8 cellular contexts compared by ENCODE assay signal in the genomic region with DNA sequence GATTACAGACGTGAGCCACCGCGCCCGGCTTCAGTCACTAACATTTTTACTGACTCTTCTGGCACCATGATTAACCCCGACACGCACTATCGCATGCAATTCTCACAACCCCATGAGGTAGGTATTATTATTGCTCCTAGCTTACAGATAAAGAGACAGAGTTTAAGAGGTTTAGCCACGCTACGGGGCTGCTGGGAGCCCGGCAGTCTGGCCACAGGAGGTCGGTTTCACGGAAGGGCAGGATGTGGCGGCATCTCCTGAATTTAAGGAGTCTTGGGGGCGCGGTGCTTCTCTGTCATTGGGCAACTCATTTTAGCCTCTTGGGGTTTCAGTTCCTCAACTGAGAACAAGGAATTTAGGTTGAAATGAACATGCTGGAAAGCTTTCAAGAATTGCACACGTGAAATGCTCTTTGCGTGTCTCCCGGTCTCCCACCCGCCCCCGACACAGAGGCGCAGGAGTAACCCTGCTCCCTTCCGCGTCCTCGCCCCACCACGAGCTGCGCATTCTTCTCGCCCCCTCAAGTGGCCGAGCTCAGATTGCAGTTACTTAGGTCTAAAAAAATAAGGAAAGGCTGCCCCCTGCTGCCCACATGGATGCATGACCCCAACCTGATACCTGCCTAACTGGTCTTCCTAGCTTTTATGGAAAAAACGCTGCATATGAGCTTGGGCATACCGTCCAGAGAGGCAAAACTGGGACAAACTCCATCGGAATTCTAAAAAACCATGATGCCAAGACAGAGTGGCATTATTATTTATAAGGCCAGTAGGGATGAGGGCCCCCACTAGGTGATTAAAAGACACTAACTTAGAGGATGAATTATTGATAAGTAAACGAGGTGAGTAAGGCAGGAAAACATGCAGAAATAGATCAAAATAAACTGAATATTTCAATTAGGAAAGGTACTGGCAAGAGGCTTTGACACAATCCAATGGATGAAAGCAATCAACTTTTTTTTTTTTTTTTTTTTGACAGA. TPM values are rescaled to one million over a fixed set of nuclear protein-coding genes. Genes with fewer than 3 reads are reported as not detected.
DNase-seq lines count a peak whose midpoint lies in the region; TF ChIP-seq lines count a peak whose summit lies in the region.

No MANE protein-coding gene starts in this region.

- H3K36me3 Mint-ChIP-seq in neural crest cell (ENCODE audit: low read depth), result no peaks in the 10 kb centered on the region

- H3K4me3 Mint-ChIP-seq in neural crest cell, result peak overlapping the region; percentile 56

- H3K4me1 ChIP-seq in HEK293 (ENCODE audit: control insufficient read depth, insufficient read depth, low read length) (no peaks in the 10 kb centered on the region), transverse colon (peaks cover 0 to 4% (median 0%) of the 10 kb centered on the region in 4 donors)

- intact Hi-C loops in transverse colon (cut with DNase I; ENCODE audit: low total_unique reads), result loop anchor here (10.0 kb wide), 1 partner anchor 178 kb away; no protein-coding TSS in a partner anchor

- no peaks in the 10 kb centered on the region for H3K9me3 Mint-ChIP-seq in neural crest cell

- no peak for TF ChIP-seq EP300 in transverse colon (IDR thresholded peaks at IDR 0.05; ENCODE audit: low read depth)

- H3K36me3 ChIP-seq in HEK293 (ENCODE audit: control insufficient read depth in 2 of 2, insufficient read depth in 1 of 2, low read length in 2 of 2) (no peaks in the 10 kb centered on the region), transverse colon (no peaks in the 10 kb centered on the region)

- DNase-seq in M059J (ENCODE audit: low read depth) (peak; percentile 85), RWPE1 (ENCODE audit: low spot score) (peak; percentile 72), foreskin fibroblast (peak; percentile 89 to 97), neural crest cell (ENCODE audit: low read depth, low spot score) (peak; percentile 82), transverse colon (peak; percentile 90)
- DNase-seq in activated effector memory CD4-positive, alpha-beta T cell treated with anti-CD3 and anti-CD28 coated beads, Interleukin-2, amount 50 U/mL, for 16 hours, result peak; percentile 91

- H3K27me3 Mint-ChIP-seq in neural crest cell (ENCODE audit: low read depth), result peaks cover 30% of the 10 kb centered on the region

- CTCF ChIA-PET in HEK293 (lab: Yijun Ruan, JAX), result interaction anchor here (0.6 to 6.0 kb wide), 81 partner anchors 8 to 1713 kb away, joined by 3 to 116 read pairs (median 5); a partner anchor contains a TSS
- CTCF ChIA-PET in RWPE1 (lab: Yijun Ruan, JAX), result interaction anchor here (0.5 to 2.7 kb wide), 14 partner anchors 11 to 320 kb away, joined by 3 to 15 read pairs (median 4); no protein-coding TSS in a partner anchor

- peak; percentile 82 for TF ChIP-seq CTCF in HEK293 (tag by site-specific recombination; IDR thresholded peaks at IDR 0.05)
- peak; percentile 93 for TF ChIP-seq CTCF in RWPE1 (conservative IDR thresholded peaks at IDR 0.05; ENCODE audit: low read depth)
- TF ChIP-seq CTCF in foreskin fibroblast (IDR thresholded peaks at IDR 0.05; ENCODE audit: low read depth, low read length), result peak; percentile 92
- peak; percentile 96 for TF ChIP-seq CTCF in neural crest cell (conservative IDR thresholded peaks at IDR 0.05)
- peak; percentile 88 to 96 (median 92) for TF ChIP-seq CTCF in transverse colon (IDR thresholded peaks at IDR 0.05)

- peaks cover 6% of the 10 kb centered on the region for H3K4me1 Mint-ChIP-seq in neural crest cell

- H3K27me3 ChIP-seq in transverse colon, result peaks cover 9% of the 10 kb centered on the region

- no peak overlapping the region for H3K27ac Mint-ChIP-seq in neural crest cell (ENCODE audit: unreplicated experiment)

- 11 to 13% methylated on average over 9 to 29 of the region's 32 CpGs for WGBS in transverse colon (ENCODE audit: low coverage in 1 of 2), 2 donors

- in situ Hi-C loops in transverse colon (cut with MboI; ENCODE audit: low pct_ligation_motif_present in 1 of 4, low pct_unique_long_range_greater_than_20kb in 1 of 4, low sequenced_read_pairs in 3 of 4), result loop anchor here in 2 of 4 donors (10.0 to 25.0 kb wide), 2 partner anchors 146 to 148 kb away; no protein-coding TSS in a partner anchor

- H3K4me3 ChIP-seq in GM08714 (ENCODE audit: low read length), result peak overlapping the region; percentile 40; the same call in 1 of the 2 replicates
- peak overlapping the region; percentile 17 for H3K4me3 ChIP-seq in HEK293 (ENCODE audit: low read depth, low read length)
- peak overlapping the region; percentile 45 to 61 for H3K4me3 ChIP-seq in foreskin fibroblast (ENCODE audit: low read depth in 1 of 2, low read length in 2 of 2)
- H3K4me3 ChIP-seq in transverse colon, result peak overlapping the region in 3 of 4 donors; percentile 0 to 32 (median 16)

- no peaks in the 10 kb centered on the region for H3K9me3 ChIP-seq in HEK293 (ENCODE audit: control insufficient read depth, insufficient read depth, low read depth, low read length)
- no peaks in the 10 kb centered on the region for H3K9me3 ChIP-seq in transverse colon

- H3K27ac ChIP-seq in HEK293 (ENCODE audit: extremely low read depth, low read depth, low read length) (no peak overlapping the region), RWPE1 (no peak overlapping the region), transverse colon (no peak overlapping the region)

- POLR2A ChIA-PET in HEK293 (lab: Yijun Ruan, JAX) (interaction anchor here (0.7 to 1.1 kb wide), 3 partner anchors 113 to 248 kb away, joined by 3 to 5 read pairs (median 5); no protein-coding TSS in a partner anchor), RWPE1 (lab: Yijun Ruan, JAX; ENCODE audit: low non-redundant PET) (no interaction called here)

- TF ChIP-seq POLR2A in transverse colon (IDR thresholded peaks at IDR 0.05), result no peak

TF ChIP-seq in HEK293, 187 proteins besides CTCF, POLR2A, EP300 and RAD21:
- TF ChIP-seq ZNF23 (tag by site-specific recombination; IDR thresholded peaks at IDR 0.05; ENCODE audit: borderline replicate concordance) (no peak), ZNF654 (tag by site-specific recombination; IDR thresholded peaks at IDR 0.05; ENCODE audit: low read depth) (peak; percentile 88), ZNF660 (tag by site-specific recombination; IDR thresholded peaks at IDR 0.05) (0 out of 2 replicates have a peak, but pooled peaks have one; percentile 39)
- TF ChIP-seq, protein P1, sequence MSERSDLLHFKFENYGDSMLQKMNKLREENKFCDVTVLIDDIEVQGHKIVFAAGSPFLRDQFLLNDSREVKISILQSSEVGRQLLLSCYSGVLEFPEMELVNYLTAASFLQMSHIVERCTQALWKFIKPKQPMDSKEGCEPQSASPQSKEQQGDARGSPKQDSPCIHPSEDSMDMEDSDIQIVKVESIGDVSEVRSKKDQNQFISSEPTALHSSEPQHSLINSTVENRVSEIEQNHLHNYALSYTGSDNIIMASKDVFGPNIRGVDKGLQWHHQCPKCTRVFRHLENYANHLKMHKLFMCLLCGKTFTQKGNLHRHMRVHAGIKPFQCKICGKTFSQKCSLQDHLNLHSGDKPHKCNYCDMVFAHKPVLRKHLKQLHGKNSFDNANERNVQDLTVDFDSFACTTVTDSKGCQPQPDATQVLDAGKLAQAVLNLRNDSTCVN (tag by site-specific recombination; optimal IDR thresholded peaks at IDR 0.05), result peak; percentile 46
- TF ChIP-seq, protein P2, sequence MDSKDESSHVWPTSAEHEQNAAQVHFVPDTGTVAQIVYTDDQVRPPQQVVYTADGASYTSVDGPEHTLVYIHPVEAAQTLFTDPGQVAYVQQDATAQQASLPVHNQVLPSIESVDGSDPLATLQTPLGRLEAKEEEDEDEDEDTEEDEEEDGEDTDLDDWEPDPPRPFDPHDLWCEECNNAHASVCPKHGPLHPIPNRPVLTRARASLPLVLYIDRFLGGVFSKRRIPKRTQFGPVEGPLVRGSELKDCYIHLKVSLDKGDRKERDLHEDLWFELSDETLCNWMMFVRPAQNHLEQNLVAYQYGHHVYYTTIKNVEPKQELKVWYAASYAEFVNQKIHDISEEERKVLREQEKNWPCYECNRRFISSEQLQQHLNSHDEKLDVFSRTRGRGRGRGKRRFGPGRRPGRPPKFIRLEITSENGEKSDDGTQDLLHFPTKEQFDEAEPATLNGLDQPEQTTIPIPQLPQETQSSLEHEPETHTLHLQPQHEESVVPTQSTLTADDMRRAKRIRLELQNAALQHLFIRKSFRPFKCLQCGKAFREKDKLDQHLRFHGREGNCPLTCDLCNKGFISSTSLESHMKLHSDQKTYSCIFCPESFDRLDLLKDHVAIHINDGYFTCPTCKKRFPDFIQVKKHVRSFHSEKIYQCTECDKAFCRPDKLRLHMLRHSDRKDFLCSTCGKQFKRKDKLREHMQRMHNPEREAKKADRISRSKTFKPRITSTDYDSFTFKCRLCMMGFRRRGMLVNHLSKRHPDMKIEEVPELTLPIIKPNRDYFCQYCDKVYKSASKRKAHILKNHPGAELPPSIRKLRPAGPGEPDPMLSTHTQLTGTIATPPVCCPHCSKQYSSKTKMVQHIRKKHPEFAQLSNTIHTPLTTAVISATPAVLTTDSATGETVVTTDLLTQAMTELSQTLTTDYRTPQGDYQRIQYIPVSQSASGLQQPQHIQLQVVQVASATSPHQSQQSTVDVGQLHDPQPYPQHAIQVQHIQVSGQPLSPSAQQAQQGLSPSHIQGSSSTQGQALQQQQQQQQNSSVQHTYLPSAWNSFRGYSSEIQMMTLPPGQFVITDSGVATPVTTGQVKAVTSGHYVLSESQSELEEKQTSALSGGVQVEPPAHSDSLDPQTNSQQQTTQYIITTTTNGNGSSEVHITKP (tag by site-specific recombination; IDR thresholded peaks at IDR 0.05), result 0 out of 2 replicates have a peak, but pooled peaks have one; percentile 16

RNA-seq across cellular contexts. Expression of a gene that starts 12.4 kb away (rescaled TPM):
- total RNA-seq in M059J (2014; rRNA removed; shearing (Covaris generic)), result not detected in 2 replicates
- total RNA-seq in neural crest cell, result not detected in 2 replicates
- total RNA-seq in transverse colon, result not detected

RNA-seq across cellular contexts. Expression of a gene that starts 33.9 kb away (rescaled TPM):
- not detected in 2 replicates for total RNA-seq in M059J (2014; rRNA removed; shearing (Covaris generic))
- total RNA-seq in neural crest cell (not detected in 2 replicates), transverse colon (not detected)
